Comparison of ENCODE assay signal across 1 cellular context in the genomic region with DNA sequence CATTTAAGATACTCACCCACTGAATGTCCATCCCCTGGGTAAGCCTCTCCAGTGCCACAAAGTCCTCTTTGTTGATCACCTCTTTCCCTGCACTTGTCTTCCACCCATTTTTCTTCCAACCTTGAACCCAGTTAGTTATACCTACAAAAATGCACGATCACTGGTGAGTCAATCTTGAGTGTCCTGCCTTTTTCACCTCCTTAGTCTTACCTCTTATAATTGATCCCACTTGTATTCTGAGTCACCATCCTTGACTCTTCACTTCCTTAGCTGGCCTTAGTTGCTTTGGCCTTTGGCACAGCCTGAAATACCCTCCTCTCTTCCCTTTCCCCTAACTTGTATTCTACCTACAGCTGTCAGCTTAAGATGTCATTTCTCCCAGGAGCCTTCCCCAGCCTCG.
TF ChIP-seq lines count a peak whose summit lies in the region.

No MANE protein-coding gene starts in this region.

TF ChIP-seq in HepG2, 621 proteins besides CTCF, POLR2A, EP300 and RAD21:
- TF ChIP-seq, protein P1, sequence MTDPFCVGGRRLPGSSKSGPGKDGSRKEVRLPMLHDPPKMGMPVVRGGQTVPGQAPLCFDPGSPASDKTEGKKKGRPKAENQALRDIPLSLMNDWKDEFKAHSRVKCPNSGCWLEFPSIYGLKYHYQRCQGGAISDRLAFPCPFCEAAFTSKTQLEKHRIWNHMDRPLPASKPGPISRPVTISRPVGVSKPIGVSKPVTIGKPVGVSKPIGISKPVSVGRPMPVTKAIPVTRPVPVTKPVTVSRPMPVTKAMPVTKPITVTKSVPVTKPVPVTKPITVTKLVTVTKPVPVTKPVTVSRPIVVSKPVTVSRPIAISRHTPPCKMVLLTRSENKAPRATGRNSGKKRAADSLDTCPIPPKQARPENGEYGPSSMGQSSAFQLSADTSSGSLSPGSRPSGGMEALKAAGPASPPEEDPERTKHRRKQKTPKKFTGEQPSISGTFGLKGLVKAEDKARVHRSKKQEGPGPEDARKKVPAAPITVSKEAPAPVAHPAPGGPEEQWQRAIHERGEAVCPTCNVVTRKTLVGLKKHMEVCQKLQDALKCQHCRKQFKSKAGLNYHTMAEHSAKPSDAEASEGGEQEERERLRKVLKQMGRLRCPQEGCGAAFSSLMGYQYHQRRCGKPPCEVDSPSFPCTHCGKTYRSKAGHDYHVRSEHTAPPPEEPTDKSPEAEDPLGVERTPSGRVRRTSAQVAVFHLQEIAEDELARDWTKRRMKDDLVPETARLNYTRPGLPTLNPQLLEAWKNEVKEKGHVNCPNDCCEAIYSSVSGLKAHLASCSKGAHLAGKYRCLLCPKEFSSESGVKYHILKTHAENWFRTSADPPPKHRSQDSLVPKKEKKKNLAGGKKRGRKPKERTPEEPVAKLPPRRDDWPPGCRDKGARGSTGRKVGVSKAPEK (CRISPR knock-in tag; IDR thresholded peaks at IDR 0.05; ENCODE audit: borderline replicate concordance), result no peak
- no peak for TF ChIP-seq ZFY (CRISPR knock-in tag; IDR thresholded peaks at IDR 0.05)
- no peak for TF ChIP-seq PHF5A (CRISPR knock-in tag; IDR thresholded peaks at IDR 0.05; ENCODE audit: low read depth, unreplicated experiment)
- no peak for TF ChIP-seq ZNF232 (CRISPR knock-in tag; IDR thresholded peaks at IDR 0.05; ENCODE audit: borderline replicate concordance)
- peak; percentile 76 for TF ChIP-seq ZMYM3 (CRISPR knock-in tag; IDR thresholded peaks at IDR 0.05)
